In the genomic region with DNA sequence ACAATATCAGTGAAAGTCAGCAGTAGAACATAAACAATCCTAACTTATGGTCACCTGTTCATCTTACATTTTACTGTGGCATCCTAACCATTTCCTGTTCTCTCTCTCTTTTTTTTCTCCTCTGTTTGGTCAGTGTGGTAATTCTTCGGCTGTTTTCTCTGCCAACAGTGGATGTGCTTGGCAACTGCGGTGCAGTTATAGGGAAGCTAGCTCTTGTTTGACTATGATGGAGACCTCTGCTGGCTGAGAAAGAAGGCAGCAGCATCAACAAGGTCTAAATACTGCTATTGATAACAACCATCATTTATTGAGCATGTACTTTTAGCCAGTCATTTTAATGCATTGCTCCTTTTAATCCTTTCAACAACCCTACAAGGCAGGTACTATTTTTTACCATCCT, we compare ENCODE assay signal across 9 cellular contexts. TPM values are rescaled to one million over a fixed set of nuclear protein-coding genes. Genes with fewer than 3 reads are reported as not detected.
DNase-seq lines count a peak whose midpoint lies in the region; ATAC-seq and TF ChIP-seq lines count a peak whose summit lies in the region.
"Had no signal": no experiment of that assay in that cellular context is flagged by ENCODE, and none has a peak within 500 bp of the region (broad histone marks: within the 10 kb centered on the region; RNA-seq: fewer than 3 reads in every experiment).

No MANE protein-coding gene starts in this region.

- dilution Hi-C loops in IMR-90 (cut with HindIII; ENCODE audit: low sequenced_read_pairs, unreplicated experiment): no loop called here

- H4K8ac ChIP-seq in IMR-90 (ENCODE audit: low read depth in 2 of 2, low read length in 2 of 2): no peak overlapping the region

- H2AK5ac ChIP-seq in IMR-90 (ENCODE audit: low read depth, low read length): no peak overlapping the region

- peak; percentile 31 for TF ChIP-seq CTCF in IMR-90 (conservative IDR thresholded peaks at IDR 0.05; ENCODE audit: low read depth, low read length)
- TF ChIP-seq CTCF in tibial nerve (IDR thresholded peaks at IDR 0.05): no peak

- no peak overlapping the region for H2AK9ac ChIP-seq in IMR-90 (replicated peaks; ENCODE audit: low read depth, low read length, poor library complexity)

- H3K9ac ChIP-seq in IMR-90 (ENCODE audit: low read depth, low read length): no peak overlapping the region

- H3K27ac Mint-ChIP-seq in activated naive CD4-positive, alpha-beta T cell treated with anti-CD3 and anti-CD28 coated beads, Interleukin-2, amount 10 ng/mL, durations not matched to agents 7 days and 5 days: no peak overlapping the region

- no peaks in the 10 kb centered on the region for H3K4me1 Mint-ChIP-seq in activated naive CD4-positive, alpha-beta T cell treated with anti-CD3 and anti-CD28 coated beads, Interleukin-2, amount 10 ng/mL, durations not matched to agents 7 days and 5 days

- in situ Hi-C loops in IMR-90 (cut with MboI; ENCODE audit: low sequenced_read_pairs) (no loop called here), SK-MEL-5 (cut with HindIII; ENCODE audit: low pct_unique_long_range_greater_than_20kb, low sequenced_read_pairs) (no loop called here)

- H2BK20ac ChIP-seq in IMR-90 (ENCODE audit: low read depth, low read length): no peak overlapping the region

- TF ChIP-seq POLR2A in IMR-90 (IDR thresholded peaks at IDR 0.05; ENCODE audit: low read depth, low read length) (no peak), tibial nerve (IDR thresholded peaks at IDR 0.05) (no peak)

- H4K5ac ChIP-seq in IMR-90 (ENCODE audit: low read depth, low read length): no peak overlapping the region

- H3K4ac ChIP-seq in IMR-90 (ENCODE audit: low read depth, low read length): no peak overlapping the region

- POLR2A ChIA-PET in IMR-90 (lab: Charles Lee; ENCODE audit: unreplicated experiment): no interaction called here

- peaks cover 9% of the 10 kb centered on the region for H3K27me3 Mint-ChIP-seq in activated naive CD4-positive, alpha-beta T cell treated with anti-CD3 and anti-CD28 coated beads, Interleukin-2, amount 10 ng/mL, durations not matched to agents 7 days and 5 days

- no peak overlapping the region for H3K4me2 ChIP-seq in IMR-90 (ENCODE audit: low read depth, low read length)

- H2AFZ ChIP-seq in IMR-90 (replicated peaks; ENCODE audit: low read length, poor library complexity): no peak overlapping the region

- no CpG with 5 or more reads among the region's 2 CpGs for WGBS in IMR-90 (ENCODE audit: extremely low coverage in 2 of 2, insufficient read length in 1 of 2), 2 experiments
- 28 to 35% methylated on average over 2 of the region's 2 CpGs for WGBS in tibial nerve, 2 donors

- no peak overlapping the region for H2BK120ac ChIP-seq in IMR-90 (ENCODE audit: low read depth, low read length)

- H3K36me3 ChIP-seq in IMR-90 (ENCODE audit: control insufficient read depth, insufficient read depth, low read length): no peaks in the 10 kb centered on the region
- H3K36me3 ChIP-seq in tibial nerve: no peaks in the 10 kb centered on the region
- H3K36me3 ChIP-seq: SJSA1 had no signal

- H3K4me3 Mint-ChIP-seq in activated naive CD4-positive, alpha-beta T cell treated with anti-CD3 and anti-CD28 coated beads, Interleukin-2, amount 10 ng/mL, durations not matched to agents 7 days and 5 days: no peak overlapping the region

- H3K4me3 ChIP-seq in IMR-90 (ENCODE audit: insufficient read depth, low read depth, low read length) (no peak overlapping the region), tibial nerve (no peak overlapping the region)
- H3K4me3 ChIP-seq: SJSA1 had no signal

- no peak overlapping the region for H3K14ac ChIP-seq in IMR-90 (replicated peaks; ENCODE audit: low read depth, low read length)

- H3K23ac ChIP-seq in IMR-90 (ENCODE audit: low read depth, low read length): no peak overlapping the region

- H3K9me3 Mint-ChIP-seq in activated naive CD4-positive, alpha-beta T cell treated with anti-CD3 and anti-CD28 coated beads, Interleukin-2, amount 10 ng/mL, durations not matched to agents 7 days and 5 days: no peaks in the 10 kb centered on the region

- H4K91ac ChIP-seq in IMR-90 (ENCODE audit: insufficient read depth, low read depth, low read length): no peak overlapping the region

- H3K4me1 ChIP-seq in IMR-90 (ENCODE audit: control insufficient read depth, insufficient read depth, low read length): no peaks in the 10 kb centered on the region
- H3K4me1 ChIP-seq in tibial nerve: no peaks in the 10 kb centered on the region
- H3K4me1 ChIP-seq: SJSA1 had no signal

- no peak overlapping the region for H2BK15ac ChIP-seq in IMR-90 (ENCODE audit: low read depth, low read length)

- CTCF ChIA-PET in IMR-90 (lab: Yijun Ruan, JAX): no interaction called here
- CTCF ChIA-PET in activated naive CD4-positive, alpha-beta T cell treated with anti-CD3 and anti-CD28 coated beads, Interleukin-2, amount 10 ng/mL, durations not matched to agents 7 days and 5 days (lab: Charles Lee): interaction anchor here (0.6 to 1.2 kb wide), 4 partner anchors 156 to 238 kb away, joined by 3 to 4 read pairs (median 4); no protein-coding TSS in a partner anchor

- ATAC-seq in IMR-90 (ENCODE audit: low read depth) (no peak), GM18909 (IDR thresholded peaks at IDR 0.05; ENCODE audit: poor library complexity, unreplicated experiment) (no peak)

- H3K9me1 ChIP-seq in IMR-90 (ENCODE audit: insufficient read depth, low read length): no peaks in the 10 kb centered on the region

- TF ChIP-seq EP300 in tibial nerve (IDR thresholded peaks at IDR 0.05): no peak

- no peak overlapping the region for H3K56ac ChIP-seq in IMR-90 (ENCODE audit: extremely low read depth, insufficient read depth, low read length)

- H3K27me3 ChIP-seq in IMR-90 (ENCODE audit: control insufficient read depth, insufficient read depth, low read length) (peaks cover 1% of the 10 kb centered on the region; the same call in 1 of the 2 replicates), tibial nerve (no peaks in the 10 kb centered on the region)

- no peak overlapping the region for H2BK5ac ChIP-seq in IMR-90 (ENCODE audit: low read depth, low read length, poor library complexity, severe bottlenecking)

- H3K27ac ChIP-seq in IMR-90 (ENCODE audit: insufficient read depth, low read length): no peak overlapping the region
- H3K27ac ChIP-seq in tibial nerve: no peak overlapping the region
- H3K27ac ChIP-seq: SJSA1 had no signal

- BruUV-seq in IMR-90 (replicated peaks; lab: Mats Ljungman, UMichigan): no TSS peak

- H4K20me1 ChIP-seq in IMR-90 (ENCODE audit: insufficient read depth, low read length): no peaks in the 10 kb centered on the region

- intact Hi-C loops in IMR-90 (cut with micrococcal nuclease): no loop called here

- no peaks in the 10 kb centered on the region for H3K36me3 Mint-ChIP-seq in activated naive CD4-positive, alpha-beta T cell treated with anti-CD3 and anti-CD28 coated beads, Interleukin-2, amount 10 ng/mL, durations not matched to agents 7 days and 5 days

- H3K79me1 ChIP-seq in IMR-90 (ENCODE audit: low read depth in 1 of 2, low read length in 2 of 2): no peaks in the 10 kb centered on the region

- DNase-seq in DMS153 treated with DMSO at 0.1 percent for 48 hours (lab: John Stamatoyannopoulos, UW; ENCODE audit: unreplicated experiment) (peak; percentile 29), IMR-90 (peak; percentile 32), SK-MEL-5 (ENCODE audit: low read depth, low spot score) (peak; percentile 65), iPS DF 19.7 (ENCODE audit: low read depth, low spot score) (peak; percentile 52), tibial nerve (ENCODE audit: low spot score in 2 of 2) (no peak), dedifferentiated amniotic fluid mesenchymal stem cell (ENCODE audit: extremely low spot score) (no peak)
- no peak for DNase-seq in activated naive CD4-positive, alpha-beta T cell treated with anti-CD3 and anti-CD28 coated beads, Interleukin-2, amount 10 ng/mL, durations not matched to agents 7 days and 5 days

- no peak overlapping the region for H3K18ac ChIP-seq in IMR-90 (ENCODE audit: low read depth, low read length)

- TF ChIP-seq RAD21 in IMR-90 (IDR thresholded peaks at IDR 0.05; ENCODE audit: low read length): 0 out of 2 replicates have a peak, but pooled peaks have one; percentile 6

- peaks cover 2% of the 10 kb centered on the region; the same call in 1 of the 2 replicates for H3K9me3 ChIP-seq in IMR-90 (ENCODE audit: control insufficient read depth, insufficient read depth, low read length)
- H3K9me3 ChIP-seq in tibial nerve: peaks cover 0 to 3% (median under 1%) of the 10 kb centered on the region in 4 donors
- H3K9me3 ChIP-seq: SJSA1 had no signal

TF ChIP-seq in IMR-90, 13 proteins besides CTCF, POLR2A, EP300 and RAD21 (continues in another document):
- TF ChIP-seq NFE2L2 (IDR thresholded peaks at IDR 0.05; ENCODE audit: low read depth, low read length) (no peak), RFX5 (IDR thresholded peaks at IDR 0.05; ENCODE audit: low read depth, low read length) (no peak), BHLHE40 (IDR thresholded peaks at IDR 0.05; ENCODE audit: low read depth, low read length) (no peak), SMC3 (IDR thresholded peaks at IDR 0.05; ENCODE audit: low read depth, low read length) (no peak), CHD1 (IDR thresholded peaks at IDR 0.05; ENCODE audit: low read depth, low read length) (no peak), MAFK (IDR thresholded peaks at IDR 0.05; ENCODE audit: low read depth, low read length) (no peak), CEBPB (IDR thresholded peaks at IDR 0.05; ENCODE audit: low read depth, low read length) (no peak), FOS (IDR thresholded peaks at IDR 0.05; ENCODE audit: low read depth, low read length) (no peak), RCOR1 (IDR thresholded peaks at IDR 0.05; ENCODE audit: insufficient replicate concordance, low read length) (no peak)

RNA-seq across cellular contexts. Expression of gene DRD3, which starts 0.7 kb away (rescaled TPM):
- not detected in 2 replicates for total RNA-seq in IMR-90 (2012; rRNA removed)
- not detected in 2 replicates for polyA plus RNA-seq in IMR-90 (2012; rRNA removed)
- not detected in 2 replicates for polyA plus RNA-seq in IMR-90 (2012; cell fraction: cytosol; rRNA removed)
- not detected in 2 replicates for polyA plus RNA-seq in IMR-90 (2012; cell fraction: nucleus; rRNA removed; ENCODE audit: low replicate concordance)
- total RNA-seq in SK-MEL-5 (2014; rRNA removed; shearing (Covaris generic)): not detected in 2 replicates
- not detected in 2 replicates for polyA plus RNA-seq in SK-MEL-5 (2015; cell fraction: cytosol; rRNA removed)
- polyA plus RNA-seq in SK-MEL-5 (2015; cell fraction: nucleus; rRNA removed): not detected in 2 replicates
- not detected for total RNA-seq in tibial nerve
- total RNA-seq: SJSA1 had no signal

RNA-seq across cellular contexts. Expression of gene ZNF80, which starts 57.8 kb away (rescaled TPM):
- not detected in 2 replicates for total RNA-seq in IMR-90 (2012; rRNA removed)
- polyA plus RNA-seq in IMR-90 (2012; rRNA removed): not detected in 2 replicates
- not detected in 2 replicates for polyA plus RNA-seq in IMR-90 (2012; cell fraction: cytosol; rRNA removed)
- polyA plus RNA-seq in IMR-90 (2012; cell fraction: nucleus; rRNA removed; ENCODE audit: low replicate concordance): 0.06 TPM in 1 of 2 replicates, not detected in the other
- 0.11 TPM in 1 of 2 replicates, not detected in the other for total RNA-seq in SK-MEL-5 (2014; rRNA removed; shearing (Covaris generic))
- polyA plus RNA-seq in SK-MEL-5 (2015; cell fraction: cytosol; rRNA removed): not detected in 2 replicates
- not detected in 2 replicates for polyA plus RNA-seq in SK-MEL-5 (2015; cell fraction: nucleus; rRNA removed)
- under 1 TPM in 1 of 4 donors, not detected in 3; 0.21 TPM for total RNA-seq in tibial nerve
- total RNA-seq: SJSA1 had no signal

Comparison
In these comparisons a context has a peak if more than half of its experiments do, and no peak if none do; other contexts are left out.
1. DNase-seq: peak in DMS153 treated with DMSO at 0.1 percent for 48 hours (single experiment), IMR-90 (single experiment), SK-MEL-5 (single experiment) and iPS DF 19.7 (single experiment); none in tibial nerve (0 of 2), dedifferentiated amniotic fluid mesenchymal stem cell (single experiment) and activated naive CD4-positive, alpha-beta T cell treated with anti-CD3 and anti-CD28 coated beads, Interleukin-2, amount 10 ng/mL, durations not matched to agents 7 days and 5 days (single experiment).